1 cellular context compared by ENCODE assay signal in genomic region chr2:42792583-42793313, GRCh38.
TF ChIP-seq lines count a peak whose summit lies in the region.

Gene HAAO, minus strand, starts transcription at chr2:42792583. Its CDS starts 47 bp downstream, at chr2:42792536.

TF ChIP-seq in HepG2, 621 proteins besides CTCF, POLR2A, EP300 and RAD21 (continued from another document and continues in another):
- TF ChIP-seq ZNF574 (CRISPR knock-in tag; IDR thresholded peaks at IDR 0.05) (peak; percentile 89), ZNF512B (CRISPR knock-in tag; IDR thresholded peaks at IDR 0.05; ENCODE audit: borderline replicate concordance) (no peak; the same call in 1 of the 2 replicates), ZBTB34 (CRISPR knock-in tag; IDR thresholded peaks at IDR 0.05) (no peak), NFKBIZ (CRISPR knock-in tag; IDR thresholded peaks at IDR 0.05) (peak; percentile 97), MED13 (CRISPR knock-in tag; IDR thresholded peaks at IDR 0.05) (peak; percentile 99), ZFP62 (CRISPR knock-in tag; IDR thresholded peaks at IDR 0.05) (peak; percentile 94; the same call in 1 of the 2 replicates), ZBTB1 (CRISPR knock-in tag; IDR thresholded peaks at IDR 0.05; ENCODE audit: borderline replicate concordance) (peak; percentile 43; the same call in 1 of the 2 replicates), E2F1 (CRISPR knock-in tag; IDR thresholded peaks at IDR 0.05) (peak; percentile 95), MIER2 (CRISPR knock-in tag; IDR thresholded peaks at IDR 0.05) (peak; percentile 86), TBX2 (CRISPR knock-in tag; IDR thresholded peaks at IDR 0.05; ENCODE audit: borderline replicate concordance) (peak; percentile 97), E2F2 (CRISPR knock-in tag; IDR thresholded peaks at IDR 0.05; ENCODE audit: borderline replicate concordance) (peak; percentile 99), PLRG1 (conservative IDR thresholded peaks at IDR 0.05) (no peak), MLLT10 (CRISPR knock-in tag; IDR thresholded peaks at IDR 0.05) (no peak; the same call in 1 of the 2 replicates), BORCS8-MEF2B (CRISPR knock-in tag; IDR thresholded peaks at IDR 0.05) (peak; percentile 93), ZNF607 (CRISPR knock-in tag; IDR thresholded peaks at IDR 0.05; ENCODE audit: borderline replicate concordance) (peak; percentile 99), ZBTB8A (CRISPR knock-in tag; IDR thresholded peaks at IDR 0.05; ENCODE audit: borderline replicate concordance, low read depth) (peak; percentile 61; the same call in 1 of the 2 replicates), ISL2 (CRISPR knock-in tag; IDR thresholded peaks at IDR 0.05) (peak; percentile 94), YY1 (IDR thresholded peaks at IDR 0.05; ENCODE audit: insufficient read depth, insufficient replicate concordance, low read depth, low read length) (peak; percentile 90), ZHX2 (IDR thresholded peaks at IDR 0.05; ENCODE audit: low read depth) (0 out of 2 replicates have a peak, but pooled peaks have one; percentile 59), ZHX2 (CRISPR knock-in tag; IDR thresholded peaks at IDR 0.05; ENCODE audit: borderline replicate concordance) (peak; percentile 95), ZNF207 (IDR thresholded peaks at IDR 0.05; ENCODE audit: borderline replicate concordance) (no peak), CC2D1A (CRISPR knock-in tag; IDR thresholded peaks at IDR 0.05) (peak; percentile 97), TBX3 (IDR thresholded peaks at IDR 0.05; ENCODE audit: borderline replicate concordance) (0 out of 2 replicates have a peak, but pooled peaks have one; percentile 21), ZNF468 (CRISPR knock-in tag; IDR thresholded peaks at IDR 0.05) (0 out of 2 replicates have a peak, but pooled peaks have one; percentile 78), ZNF446 (CRISPR knock-in tag; IDR thresholded peaks at IDR 0.05) (peak; percentile 94), MXI1 (IDR thresholded peaks at IDR 0.05; ENCODE audit: borderline replicate concordance, low read depth, low read length) (peak; percentile 89), ZNF766 (CRISPR knock-in tag; IDR thresholded peaks at IDR 0.05; ENCODE audit: borderline replicate concordance) (peak; percentile 99), BCL6 (CRISPR knock-in tag; IDR thresholded peaks at IDR 0.05) (peak; percentile 87), ARID2 (CRISPR knock-in tag; IDR thresholded peaks at IDR 0.05; ENCODE audit: borderline replicate concordance) (peak; percentile 8; the same call in 1 of the 2 replicates), ZNF124 (CRISPR knock-in tag; IDR thresholded peaks at IDR 0.05) (peak; percentile 97), ZNF619 (CRISPR knock-in tag; IDR thresholded peaks at IDR 0.05) (peak; percentile 99), DBP (CRISPR knock-in tag; IDR thresholded peaks at IDR 0.05; ENCODE audit: not compliant biosample characterization) (peak; percentile 74), ZNF460 (CRISPR knock-in tag; IDR thresholded peaks at IDR 0.05; ENCODE audit: borderline replicate concordance) (peak; percentile 63; the same call in 1 of the 2 replicates), RNF219 (CRISPR knock-in tag; IDR thresholded peaks at IDR 0.05) (peak; percentile 94; the same call in 1 of the 2 replicates), ZBTB25 (CRISPR knock-in tag; IDR thresholded peaks at IDR 0.05) (peak; percentile 96), SRSF4 (IDR thresholded peaks at IDR 0.05; ENCODE audit: low read depth, low read length, poor library complexity, severe bottlenecking) (peak; percentile 72)
